14 cellular contexts compared by ENCODE assay signal in genomic region chr9:114276908-114277821, GRCh38. TPM values are rescaled to one million over a fixed set of nuclear protein-coding genes. Genes with fewer than 3 reads are reported as not detected.
DNase-seq lines count a peak whose midpoint lies in the region; ATAC-seq and TF ChIP-seq lines count a peak whose summit lies in the region.
"Had no signal": no experiment of that assay in that cellular context is flagged by ENCODE, and none has a peak within 500 bp of the region (broad histone marks: within the 10 kb centered on the region; RNA-seq: fewer than 3 reads in every experiment).

No MANE protein-coding gene starts in this region.

- no peaks in the 10 kb centered on the region for H3K9me3 ChIP-seq in suprapubic skin
- H3K9me3 ChIP-seq: adrenal gland had no signal

- no peaks in the 10 kb centered on the region for H3K36me3 ChIP-seq in kidney epithelial cell (ENCODE audit: control insufficient read depth, insufficient read depth, low read length)
- no peaks in the 10 kb centered on the region for H3K36me3 ChIP-seq in suprapubic skin
- H3K36me3 ChIP-seq: adrenal gland had no signal

- peak overlapping the region; percentile 44 for H3K27ac ChIP-seq in suprapubic skin
- H3K27ac ChIP-seq: adrenal gland, C4-2B had no signal

- no peak for TF ChIP-seq CTCF in kidney epithelial cell (IDR thresholded peaks at IDR 0.05; ENCODE audit: insufficient read depth, low read length, poor library complexity, severe bottlenecking)
- no peak for TF ChIP-seq CTCF in suprapubic skin (IDR thresholded peaks at IDR 0.05)

- H3K27me3 ChIP-seq in kidney epithelial cell (ENCODE audit: control insufficient read depth, insufficient read depth, low read length) (no peaks in the 10 kb centered on the region), suprapubic skin (no peaks in the 10 kb centered on the region)
- H3K27me3 ChIP-seq: adrenal gland had no signal

- peak; percentile 1 for DNase-seq in activated naive CD4-positive, alpha-beta T cell treated with anti-CD3 and anti-CD28 coated beads, Interleukin-2, amount 50 U/mL, for 16 hours
- DNase-seq in activated naive CD4-positive, alpha-beta T cell (lab: John Stamatoyannopoulos, UW), result no peak
- DNase-seq in astrocyte of the hippocampus (ENCODE audit: low read depth, low spot score) (peak; percentile 95), kidney epithelial cell (ENCODE audit: low read depth) (peak; percentile 73), suprapubic skin (ENCODE audit: low spot score in 2 of 2) (peak; percentile 39 to 69), putamen (ENCODE audit: low spot score) (no peak)
- DNase-seq: NCI-H1105; stimulated activated CD4-positive, alpha-beta T cell treated with anti-CD3 and anti-CD28 coated beads, Interleukin-4, amount 100 ng/mL, for 1 hour had no signal

- H3K4me1 ChIP-seq in suprapubic skin, result peaks cover 44% of the 10 kb centered on the region

- no peak for TF ChIP-seq EP300 in suprapubic skin (IDR thresholded peaks at IDR 0.05)

- 72% methylated on average over 18 of the region's 18 CpGs for WGBS in suprapubic skin

- no peak overlapping the region for H3K4me3 ChIP-seq in kidney epithelial cell (ENCODE audit: low read depth, low read length)
- H3K4me3 ChIP-seq in suprapubic skin, result no peak overlapping the region
- H3K4me3 ChIP-seq: adrenal gland had no signal

- no peak for ATAC-seq in HG02885 (IDR thresholded peaks at IDR 0.05; ENCODE audit: poor library complexity, unreplicated experiment)
- ATAC-seq in HG02938 (IDR thresholded peaks at IDR 0.05; ENCODE audit: unreplicated experiment), result no peak
- ATAC-seq: left colon had no signal

- no peak for TF ChIP-seq POLR2A in suprapubic skin (IDR thresholded peaks at IDR 0.05)

RNA-seq across cellular contexts. Expression of gene ORM1, which starts 45.7 kb away (rescaled TPM):
- not detected in 2 replicates for total RNA-seq in kidney epithelial cell
- total RNA-seq in suprapubic skin, result 10 to 100 TPM in 1 of 4 donors, not detected in 3; 59.2 TPM
- total RNA-seq: left colon; T-helper 2 cell treated with Interferon-gamma antibody and Interleukin-4, amounts not matched to agents 100 ng/mL and 5 ng/mL, for 36 hours had no signal

RNA-seq across cellular contexts. Expression of gene ORM2, which starts 52.5 kb away (rescaled TPM):
- total RNA-seq in kidney epithelial cell, result not detected in 2 replicates
- total RNA-seq in suprapubic skin, result 1 to 10 TPM in 1 of 4 donors, not detected in 3; 9.5 TPM
- total RNA-seq: left colon; T-helper 2 cell treated with Interferon-gamma antibody and Interleukin-4, amounts not matched to agents 100 ng/mL and 5 ng/mL, for 36 hours had no signal

Comparison
In these comparisons a context has a peak if more than half of its experiments do, and no peak if none do; other contexts are left out.
1. DNase-seq: peak in activated naive CD4-positive, alpha-beta T cell treated with anti-CD3 and anti-CD28 coated beads, Interleukin-2, amount 50 U/mL, for 16 hours (single experiment), astrocyte of the hippocampus (single experiment), kidney epithelial cell (single experiment) and suprapubic skin (2 of 2); none in activated naive CD4-positive, alpha-beta T cell (0 of 4) and putamen (single experiment).